ENCODE assay signal across 7 cellular contexts in genomic region chr17:8106980-8107379, GRCh38. TPM values are rescaled to one million over a fixed set of nuclear protein-coding genes. Genes with fewer than 3 reads are reported as not detected.
"Had no signal": no experiment of that assay in that cellular context is flagged by ENCODE, and none has a peak within 500 bp of the region (broad histone marks: within the 10 kb centered on the region; RNA-seq: fewer than 3 reads in every experiment).

No MANE protein-coding gene starts in this region.

RNA-seq across cellular contexts. Expression of gene ALOXE3, which starts 11.3 kb away (rescaled TPM):
- total RNA-seq: NCI-H460, Peyer's patch, Right ventricle myocardium inferior, SJCRH30, SK-MEL-5 had no signal

RNA-seq across cellular contexts. Expression of gene HES7, which starts 16.9 kb away (rescaled TPM):
- total RNA-seq: PC-3, Peyer's patch, Right ventricle myocardium inferior, SK-MEL-5 had no signal

RNA-seq across cellular contexts. Expression of gene ALOX12B, which starts 19.5 kb away (rescaled TPM):
- total RNA-seq: M059J, Right ventricle myocardium inferior, SJCRH30 had no signal
